Comparison of ENCODE assay signal across 1 cellular context in the genomic region with DNA sequence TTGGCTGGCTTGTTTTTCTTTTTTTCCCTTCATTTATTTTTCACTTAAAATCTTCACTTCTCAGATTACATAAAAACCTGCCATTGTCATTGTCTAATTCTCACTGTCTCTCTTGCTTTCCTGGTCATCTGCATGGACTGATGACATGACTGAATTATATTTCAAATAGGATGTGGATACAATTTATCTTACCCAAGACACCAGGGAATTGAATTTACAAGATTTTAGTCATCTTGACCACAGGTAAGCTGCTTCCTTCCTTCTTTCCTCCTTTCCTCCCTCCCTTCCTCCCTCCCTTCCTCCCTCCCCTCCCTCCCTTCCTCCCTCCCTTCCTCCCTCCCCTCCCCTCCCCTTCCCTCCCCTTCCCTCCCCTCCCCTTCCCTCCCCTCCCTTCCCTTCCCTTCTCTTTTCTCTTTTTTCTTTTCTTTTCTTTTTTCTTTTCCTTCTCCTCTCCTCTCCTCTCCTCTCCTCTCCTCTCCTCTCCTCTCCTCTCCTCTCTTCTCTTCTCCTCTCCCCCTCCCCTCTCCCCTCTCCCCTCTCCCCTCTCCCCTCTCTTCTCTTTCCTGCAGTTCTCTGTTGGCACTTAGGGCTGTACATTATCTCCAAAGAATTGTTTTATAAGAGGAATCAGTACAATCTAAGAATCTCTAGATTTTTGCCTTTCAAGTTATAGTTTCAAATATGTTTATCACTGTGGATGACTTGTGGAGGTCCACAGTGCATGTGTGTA.
TF ChIP-seq lines count a peak whose summit lies in the region.

No MANE protein-coding gene starts in this region.

TF ChIP-seq in HepG2, 621 proteins besides CTCF, POLR2A, EP300 and RAD21:
- TF ChIP-seq PCBP2 (optimal IDR thresholded peaks at IDR 0.05; ENCODE audit: low read depth, low read length, poor library complexity, severe bottlenecking), result peak; percentile 85
- TF ChIP-seq, protein P1, sequence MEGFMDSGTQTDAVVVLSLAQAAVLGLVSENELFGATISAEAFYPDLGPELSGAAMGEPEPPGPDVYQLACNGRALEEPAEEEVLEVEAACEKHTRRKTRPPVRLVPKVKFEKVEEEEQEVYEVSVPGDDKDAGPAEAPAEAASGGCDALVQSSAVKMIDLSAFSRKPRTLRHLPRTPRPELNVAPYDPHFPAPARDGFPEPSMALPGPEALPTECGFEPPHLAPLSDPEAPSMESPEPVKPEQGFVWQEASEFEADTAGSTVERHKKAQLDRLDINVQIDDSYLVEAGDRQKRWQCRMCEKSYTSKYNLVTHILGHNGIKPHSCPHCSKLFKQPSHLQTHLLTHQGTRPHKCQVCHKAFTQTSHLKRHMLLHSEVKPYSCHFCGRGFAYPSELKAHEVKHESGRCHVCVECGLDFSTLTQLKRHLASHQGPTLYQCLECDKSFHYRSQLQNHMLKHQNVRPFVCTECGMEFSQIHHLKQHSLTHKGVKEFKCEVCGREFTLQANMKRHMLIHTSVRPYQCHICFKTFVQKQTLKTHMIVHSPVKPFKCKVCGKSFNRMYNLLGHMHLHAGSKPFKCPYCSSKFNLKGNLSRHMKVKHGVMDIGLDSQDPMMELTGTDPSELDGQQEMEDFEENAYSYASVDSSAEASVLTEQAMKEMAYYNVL (CRISPR knock-in tag; IDR thresholded peaks at IDR 0.05; ENCODE audit: borderline replicate concordance), result no peak
- peak; percentile 98 for TF ChIP-seq HNRNPK (IDR thresholded peaks at IDR 0.05; ENCODE audit: low read depth, low read length, poor library complexity, severe bottlenecking)
- TF ChIP-seq, protein P2, sequence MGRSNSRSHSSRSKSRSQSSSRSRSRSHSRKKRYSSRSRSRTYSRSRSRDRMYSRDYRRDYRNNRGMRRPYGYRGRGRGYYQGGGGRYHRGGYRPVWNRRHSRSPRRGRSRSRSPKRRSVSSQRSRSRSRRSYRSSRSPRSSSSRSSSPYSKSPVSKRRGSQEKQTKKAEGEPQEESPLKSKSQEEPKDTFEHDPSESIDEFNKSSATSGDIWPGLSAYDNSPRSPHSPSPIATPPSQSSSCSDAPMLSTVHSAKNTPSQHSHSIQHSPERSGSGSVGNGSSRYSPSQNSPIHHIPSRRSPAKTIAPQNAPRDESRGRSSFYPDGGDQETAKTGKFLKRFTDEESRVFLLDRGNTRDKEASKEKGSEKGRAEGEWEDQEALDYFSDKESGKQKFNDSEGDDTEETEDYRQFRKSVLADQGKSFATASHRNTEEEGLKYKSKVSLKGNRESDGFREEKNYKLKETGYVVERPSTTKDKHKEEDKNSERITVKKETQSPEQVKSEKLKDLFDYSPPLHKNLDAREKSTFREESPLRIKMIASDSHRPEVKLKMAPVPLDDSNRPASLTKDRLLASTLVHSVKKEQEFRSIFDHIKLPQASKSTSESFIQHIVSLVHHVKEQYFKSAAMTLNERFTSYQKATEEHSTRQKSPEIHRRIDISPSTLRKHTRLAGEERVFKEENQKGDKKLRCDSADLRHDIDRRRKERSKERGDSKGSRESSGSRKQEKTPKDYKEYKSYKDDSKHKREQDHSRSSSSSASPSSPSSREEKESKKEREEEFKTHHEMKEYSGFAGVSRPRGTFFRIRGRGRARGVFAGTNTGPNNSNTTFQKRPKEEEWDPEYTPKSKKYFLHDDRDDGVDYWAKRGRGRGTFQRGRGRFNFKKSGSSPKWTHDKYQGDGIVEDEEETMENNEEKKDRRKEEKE (IDR thresholded peaks at IDR 0.05), result no peak
- 0 out of 2 replicates have a peak, but pooled peaks have one; percentile 57 for TF ChIP-seq PCBP1 (IDR thresholded peaks at IDR 0.05; ENCODE audit: borderline replicate concordance, low read depth, low read length)
TF ChIP-seq in HepG2: peak in this region for 3.
